In the genomic region with DNA sequence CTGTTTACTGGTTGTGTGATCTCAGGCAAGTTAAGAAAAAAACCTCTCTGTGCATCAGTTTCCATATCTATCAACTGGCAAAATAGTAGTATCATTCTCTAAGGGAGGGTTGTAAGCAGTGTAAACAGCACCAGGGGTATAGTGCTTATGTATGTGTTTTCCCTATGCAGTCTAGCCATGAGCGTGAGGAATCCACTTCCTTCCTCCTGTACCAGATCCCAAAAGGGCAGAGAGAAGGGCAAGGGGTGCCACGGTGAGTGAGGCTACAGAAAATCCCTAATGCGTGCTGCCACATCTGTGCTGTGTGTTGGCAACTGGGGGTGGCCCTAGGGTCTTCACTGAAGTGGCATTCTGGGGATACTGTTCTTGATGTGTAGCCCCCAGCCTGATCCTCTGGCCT, we compare ENCODE assay signal across 2 cellular contexts.
TF ChIP-seq lines count a peak whose summit lies in the region.

No MANE protein-coding gene starts in this region.

TF ChIP-seq in A549, 52 proteins besides CTCF, POLR2A, EP300 and RAD21:
- TF ChIP-seq TFCP2L1 (CRISPR knock-in tag; IDR thresholded peaks at IDR 0.05) (no peak), EHF (CRISPR knock-in tag; IDR thresholded peaks at IDR 0.05) (no peak), ZSCAN20 (CRISPR knock-in tag; IDR thresholded peaks at IDR 0.05) (no peak), CHD4 (IDR thresholded peaks at IDR 0.05; ENCODE audit: borderline replicate concordance) (no peak), HEYL (CRISPR knock-in tag; IDR thresholded peaks at IDR 0.05) (no peak), SREBF2 (IDR thresholded peaks at IDR 0.05) (no peak), NPAS2 (CRISPR knock-in tag; IDR thresholded peaks at IDR 0.05; ENCODE audit: borderline replicate concordance) (no peak)
- TF ChIP-seq, protein P1, sequence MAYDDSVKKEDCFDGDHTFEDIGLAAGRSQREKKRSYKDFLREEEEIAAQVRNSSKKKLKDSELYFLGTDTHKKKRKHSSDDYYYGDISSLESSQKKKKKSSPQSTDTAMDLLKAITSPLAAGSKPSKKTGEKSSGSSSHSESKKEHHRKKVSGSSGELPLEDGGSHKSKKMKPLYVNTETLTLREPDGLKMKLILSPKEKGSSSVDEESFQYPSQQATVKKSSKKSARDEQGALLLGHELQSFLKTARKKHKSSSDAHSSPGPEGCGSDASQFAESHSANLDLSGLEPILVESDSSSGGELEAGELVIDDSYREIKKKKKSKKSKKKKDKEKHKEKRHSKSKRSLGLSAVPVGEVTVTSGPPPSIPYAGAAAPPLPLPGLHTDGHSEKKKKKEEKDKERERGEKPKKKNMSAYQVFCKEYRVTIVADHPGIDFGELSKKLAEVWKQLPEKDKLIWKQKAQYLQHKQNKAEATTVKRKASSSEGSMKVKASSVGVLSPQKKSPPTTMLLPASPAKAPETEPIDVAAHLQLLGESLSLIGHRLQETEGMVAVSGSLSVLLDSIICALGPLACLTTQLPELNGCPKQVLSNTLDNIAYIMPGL (CRISPR knock-in tag; IDR thresholded peaks at IDR 0.05; ENCODE audit: borderline replicate concordance), result no peak

TF ChIP-seq in H1, 55 proteins besides CTCF, POLR2A, EP300 and RAD21:
- no peak for TF ChIP-seq CHD1 (IDR thresholded peaks at IDR 0.05; ENCODE audit: low read depth, low read length)
- no peak for TF ChIP-seq SIRT6 (IDR thresholded peaks at IDR 0.05; ENCODE audit: low read length)
- TF ChIP-seq CHD2 (IDR thresholded peaks at IDR 0.05; ENCODE audit: low read length), result no peak
